Comparison of ENCODE assay signal across 8 cellular contexts in the genomic region with DNA sequence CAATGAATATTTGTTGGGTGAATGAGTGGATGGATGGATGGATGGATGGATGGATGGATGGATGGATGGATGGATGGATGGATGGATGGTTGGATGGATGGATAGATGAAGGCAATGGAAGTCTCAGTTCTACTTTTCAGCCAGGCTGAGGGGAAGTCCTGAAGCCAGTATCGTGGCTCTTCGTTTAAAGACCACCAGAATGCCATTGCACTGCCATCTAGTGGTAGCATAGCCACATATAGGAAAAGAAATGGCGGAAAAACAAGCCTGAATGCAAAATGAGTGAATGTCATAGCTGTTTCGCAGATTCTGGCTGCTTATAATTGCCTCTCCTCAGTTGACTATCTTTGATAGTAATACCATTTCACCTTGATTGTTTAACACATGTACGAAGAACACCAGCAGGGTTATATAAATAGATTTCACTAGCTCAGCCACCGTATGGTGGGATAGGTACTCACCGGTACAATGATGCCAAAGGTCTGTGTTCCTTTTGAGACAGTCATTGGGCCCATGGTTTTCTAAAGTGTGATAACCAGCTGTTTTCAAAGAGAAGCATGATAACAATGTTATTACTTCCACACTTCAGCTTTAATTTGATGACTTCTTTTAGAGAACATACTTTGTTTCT.
DNase-seq lines count a peak whose midpoint lies in the region; ATAC-seq and TF ChIP-seq lines count a peak whose summit lies in the region.

No MANE protein-coding gene starts in this region.

- H3K9ac ChIP-seq in H9 (ENCODE audit: extremely low read depth, insufficient read length, low read length): no peak overlapping the region

- no peak overlapping the region for H3K27ac Mint-ChIP-seq in H9

- H2BK5ac ChIP-seq in H9 (ENCODE audit: insufficient read length, low read length): no peak overlapping the region

- H2AK5ac ChIP-seq in H9 (ENCODE audit: insufficient read length, low read length): no peak overlapping the region

- no peak overlapping the region for H4K8ac ChIP-seq in H9 (replicated peaks; ENCODE audit: insufficient read length, low read depth, low read length)

- no peak overlapping the region for H3K18ac ChIP-seq in H9 (ENCODE audit: insufficient read length, low read depth, low read length)

- H4K20me1 ChIP-seq in H9 (ENCODE audit: control insufficient read depth, insufficient read depth, insufficient read length): no peaks in the 10 kb centered on the region

- H3K36me3 Mint-ChIP-seq in H9 (ENCODE audit: insufficient read depth in 1 of 3, low read depth in 3 of 3): no peaks in the 10 kb centered on the region

- H3K23me2 ChIP-seq in H9 (ENCODE audit: insufficient read length, low read depth, low read length, poor library complexity, severe bottlenecking): no peaks in the 10 kb centered on the region

- in situ Hi-C loops in astrocyte of the cerebellum (cut with HindIII; ENCODE audit: low sequenced_read_pairs): no loop called here

- ATAC-seq in SK-N-SH treated with all-trans-retinoic acid at 6 μM for 48 hours (peak; percentile 86), HG03108 (IDR thresholded peaks at IDR 0.05; ENCODE audit: unreplicated experiment) (no peak)

- H2BK20ac ChIP-seq in H9 (ENCODE audit: low read depth, low read length, poor library complexity, severe bottlenecking): no peak overlapping the region

- H3K14ac ChIP-seq in H9 (ENCODE audit: insufficient read depth, low read length): no peak overlapping the region

- DNase-seq in GM06990 (ENCODE audit: extremely low read depth, insufficient read length) (peak; percentile 36), H9 (peak; percentile 57), NB4 (ENCODE audit: low read depth) (peak; percentile 78), astrocyte of the cerebellum (ENCODE audit: low read depth) (peak; percentile 49), iPS-NIHi11 (ENCODE audit: low spot score) (peak; percentile 74)
- peak in 3 of 4 experiments; percentile 10 to 29 (median 17) for DNase-seq in stimulated activated CD4-positive, alpha-beta T cell treated with anti-CD3 and anti-CD28 coated beads, Interleukin-1b, Interleukin-23, amount 100 ng/mL, for 24 hours (ENCODE audit: low read depth in 4 of 4, low spot score in 1 of 4)

- no peak overlapping the region for H3K56ac ChIP-seq in H9 (ENCODE audit: insufficient read length, low read depth, low read length)

- no peaks in the 10 kb centered on the region for H3K4me1 ChIP-seq in H9 (ENCODE audit: insufficient read depth, low read length)

- H2AFZ ChIP-seq in H9 (ENCODE audit: low read length): no peak overlapping the region

- H3K79me2 ChIP-seq in H9 (ENCODE audit: insufficient read depth, low read length): no peaks in the 10 kb centered on the region

- no peaks in the 10 kb centered on the region for H3K9me3 Mint-ChIP-seq in H9

- H3K27me3 ChIP-seq in GM06990 (replicated peaks; ENCODE audit: control insufficient read depth, insufficient read depth, low read length): no peaks in the 10 kb centered on the region
- no peaks in the 10 kb centered on the region for H3K27me3 ChIP-seq in H9 (ENCODE audit: insufficient read depth, low read length)

- no peak overlapping the region for H3T11ph ChIP-seq in H9 (ENCODE audit: low read length)

- no CpG with 5 or more reads among the region's 7 CpGs for WGBS in H9 (ENCODE audit: extremely low coverage, insufficient read length, low lambda C conversion rate)

- H2BK120ac ChIP-seq in H9 (ENCODE audit: low read depth, low read length, poor library complexity, severe bottlenecking): no peak overlapping the region

- no peak overlapping the region for H4K5ac ChIP-seq in H9 (ENCODE audit: insufficient read length, low read depth, low read length)

- H3K36me3 ChIP-seq in GM06990 (ENCODE audit: control insufficient read depth, insufficient read depth, low read length): no peaks in the 10 kb centered on the region

- no peak for TF ChIP-seq POLR2A in NB4 (IDR thresholded peaks at IDR 0.05; ENCODE audit: extremely low read depth, insufficient read length)

- H3K27me3 Mint-ChIP-seq in H9 (ENCODE audit: low read depth): no peaks in the 10 kb centered on the region

- no peak overlapping the region for H3K4me2 ChIP-seq in H9 (ENCODE audit: insufficient read depth, insufficient read length, low read length)

- no peak overlapping the region for H3K4ac ChIP-seq in H9 (ENCODE audit: low read depth, low read length)

- H3K27ac ChIP-seq in H9 (ENCODE audit: insufficient read length, low read depth, low read length): no peak overlapping the region

- no peaks in the 10 kb centered on the region for H3K79me1 ChIP-seq in H9 (ENCODE audit: insufficient read depth, low read depth, low read length, poor library complexity, severe bottlenecking)

- no peak overlapping the region for H3K4me3 ChIP-seq in GM06990 (replicated peaks; ENCODE audit: low read depth, low read length)
- no peak overlapping the region for H3K4me3 ChIP-seq in NB4 (ENCODE audit: low read depth, low read length)
- no peak overlapping the region for H3K4me3 ChIP-seq in astrocyte of the cerebellum (ENCODE audit: low read depth, low read length)

- no peaks in the 10 kb centered on the region for H3K4me1 Mint-ChIP-seq in H9

- H2BK12ac ChIP-seq in H9 (ENCODE audit: insufficient read length, low read depth, low read length): no peak overlapping the region

- no peak overlapping the region for H3K4me3 Mint-ChIP-seq in H9

- peak; percentile 76 for TF ChIP-seq CTCF in GM06990 (IDR thresholded peaks at IDR 0.05; ENCODE audit: insufficient read depth, low read length, poor library complexity, severe bottlenecking)
- TF ChIP-seq CTCF in H9 (conservative IDR thresholded peaks at IDR 0.05): peak; percentile 80
- TF ChIP-seq CTCF in NB4 (IDR thresholded peaks at IDR 0.05; ENCODE audit: low read depth, low read length): peak; percentile 75
- TF ChIP-seq CTCF in astrocyte of the cerebellum (IDR thresholded peaks at IDR 0.05; ENCODE audit: low read depth, low read length, missing control alignments): peak; percentile 81

- H3K9me3 ChIP-seq in H9 (ENCODE audit: control insufficient read depth, low read depth, low read length): no peaks in the 10 kb centered on the region

- no peak overlapping the region for H3K23ac ChIP-seq in H9 (ENCODE audit: insufficient read length, low read depth, low read length)

- no peak overlapping the region for H2BK15ac ChIP-seq in H9 (ENCODE audit: low read depth, low read length)

- no peak overlapping the region for H4K91ac ChIP-seq in H9 (ENCODE audit: insufficient read length, low read depth, low read length)

TF ChIP-seq in SK-N-SH treated with all-trans-retinoic acid at 6 μM for 48 hours, 23 proteins besides CTCF, POLR2A, EP300 and RAD21:
- TF ChIP-seq GLIS3 (CRISPR knock-in tag; IDR thresholded peaks at IDR 0.05): no peak
- no peak for TF ChIP-seq ARNTL (CRISPR knock-in tag; IDR thresholded peaks at IDR 0.05; ENCODE audit: borderline replicate concordance, low read depth)
- no peak for TF ChIP-seq ESRRG (CRISPR knock-in tag; IDR thresholded peaks at IDR 0.05)
- TF ChIP-seq CSDC2 (CRISPR knock-in tag; IDR thresholded peaks at IDR 0.05): no peak
- no peak for TF ChIP-seq ZNF565 (CRISPR knock-in tag; conservative IDR thresholded peaks at IDR 0.05; ENCODE audit: low read depth)
- TF ChIP-seq POU6F1 (CRISPR knock-in tag; IDR thresholded peaks at IDR 0.05; ENCODE audit: borderline replicate concordance, low read depth): no peak
- no peak for TF ChIP-seq ZNF70 (CRISPR knock-in tag; IDR thresholded peaks at IDR 0.05)
- no peak for TF ChIP-seq PPARA (CRISPR knock-in tag; IDR thresholded peaks at IDR 0.05; ENCODE audit: borderline replicate concordance)
- no peak for TF ChIP-seq RARB (CRISPR knock-in tag; IDR thresholded peaks at IDR 0.05)
- no peak for TF ChIP-seq TCF4 (CRISPR knock-in tag; IDR thresholded peaks at IDR 0.05; ENCODE audit: borderline replicate concordance)
- no peak for TF ChIP-seq CREB5 (CRISPR knock-in tag; IDR thresholded peaks at IDR 0.05; ENCODE audit: low read depth)
- no peak for TF ChIP-seq SNAI2 (CRISPR knock-in tag; IDR thresholded peaks at IDR 0.05)
- no peak for TF ChIP-seq BACH2 (CRISPR knock-in tag; IDR thresholded peaks at IDR 0.05; ENCODE audit: borderline replicate concordance)
- no peak for TF ChIP-seq ZFP30 (CRISPR knock-in tag; IDR thresholded peaks at IDR 0.05)
- TF ChIP-seq ZC3H10 (CRISPR knock-in tag; IDR thresholded peaks at IDR 0.05): no peak
- TF ChIP-seq ZFP3 (CRISPR knock-in tag; IDR thresholded peaks at IDR 0.05): no peak
- TF ChIP-seq OSR1 (CRISPR knock-in tag; IDR thresholded peaks at IDR 0.05): no peak
TF ChIP-seq in SK-N-SH treated with all-trans-retinoic acid at 6 μM for 48 hours: peak in this region for 0.

Comparison
In these comparisons a context has a peak if more than half of its experiments do, and no peak if none do; other contexts are left out.
1. DNase-seq: peak in every context shown above with its lines; median percentile 78 in NB4; 74 in iPS-NIHi11; 57 in H9; 49 in astrocyte of the cerebellum; 36 in GM06990; 17 in stimulated activated CD4-positive, alpha-beta T cell treated with anti-CD3 and anti-CD28 coated beads, Interleukin-1b, Interleukin-23, amount 100 ng/mL, for 24 hours.